Comparison of ENCODE assay signal across 8 cellular contexts in genomic region chrY:3002685-3003509, GRCh38.
DNase-seq lines count a peak whose midpoint lies in the region; ATAC-seq and TF ChIP-seq lines count a peak whose summit lies in the region.

No MANE protein-coding gene starts in this region.

- peak; percentile 46 for ATAC-seq in GM19035 (IDR thresholded peaks at IDR 0.05; ENCODE audit: unreplicated experiment)
- peak; percentile 40 for ATAC-seq in HG03521 (IDR thresholded peaks at IDR 0.05; ENCODE audit: unreplicated experiment)
- peak in 2 of 3 donors; percentile 46 to 69 for ATAC-seq in natural killer cell
- no peak for ATAC-seq in HG02870 (IDR thresholded peaks at IDR 0.05; ENCODE audit: unreplicated experiment)
- no peak for ATAC-seq in GM21717 (IDR thresholded peaks at IDR 0.05; ENCODE audit: unreplicated experiment)

- no peaks in the 10 kb centered on the region for H3K9me3 Mint-ChIP-seq in activated naive CD8-positive, alpha-beta T cell (ENCODE audit: low read depth)
- H3K9me3 Mint-ChIP-seq in natural killer cell (no peaks in the 10 kb centered on the region), chondrocyte (ENCODE audit: low read depth) (no peaks in the 10 kb centered on the region)

- no peaks in the 10 kb centered on the region for H3K9me3 ChIP-seq in esophagus squamous epithelium

- H3K4me1 Mint-ChIP-seq in activated naive CD8-positive, alpha-beta T cell (ENCODE audit: low read depth), result peaks cover 67% of the 10 kb centered on the region
- peaks cover 0 to 60% of the 10 kb centered on the region in 2 donors for H3K4me1 Mint-ChIP-seq in natural killer cell
- no peaks in the 10 kb centered on the region for H3K4me1 Mint-ChIP-seq in chondrocyte (ENCODE audit: low read depth)

- peak overlapping the region; percentile 93 for H3K27ac Mint-ChIP-seq in activated naive CD8-positive, alpha-beta T cell
- H3K27ac Mint-ChIP-seq in natural killer cell (peak overlapping the region in 1 of 2 donors; percentile 97), chondrocyte (ENCODE audit: unreplicated experiment) (no peak overlapping the region)

- no peak for TF ChIP-seq CTCF in natural killer cell (IDR thresholded peaks at IDR 0.05)
- TF ChIP-seq CTCF in esophagus squamous epithelium (IDR thresholded peaks at IDR 0.05), result no peak
- no peak for TF ChIP-seq CTCF in chondrocyte (IDR thresholded peaks at IDR 0.05)

- no peaks in the 10 kb centered on the region for H3K36me3 ChIP-seq in esophagus squamous epithelium

- H3K27me3 Mint-ChIP-seq in activated naive CD8-positive, alpha-beta T cell, result no peaks in the 10 kb centered on the region
- H3K27me3 Mint-ChIP-seq in natural killer cell (ENCODE audit: low read depth in 2 of 2), result no peaks in the 10 kb centered on the region
- H3K27me3 Mint-ChIP-seq in chondrocyte (ENCODE audit: low read depth), result no peaks in the 10 kb centered on the region

- peak; percentile 20 for DNase-seq in natural killer cell
- DNase-seq in esophagus squamous epithelium (lab: John Stamatoyannopoulos, UW), result no peak
- DNase-seq in chondrocyte (ENCODE audit: low spot score), result no peak

- 3% methylated on average over 6 of the region's 15 CpGs; no CpG with 5 or more reads in 1 of the 2 donors for WGBS in esophagus squamous epithelium, 2 donors

- peaks cover 0 to 71% (median 0%) of the 10 kb centered on the region in 3 donors for H3K4me1 ChIP-seq in esophagus squamous epithelium

- intact Hi-C loops in natural killer cell (cut with micrococcal nuclease) (no loop called here), esophagus squamous epithelium (cut with DNase I) (no loop called here)

- H3K27me3 ChIP-seq in esophagus squamous epithelium, result no peaks in the 10 kb centered on the region

- peak overlapping the region in 2 of 4 donors; percentile 84 to 91 for H3K27ac ChIP-seq in esophagus squamous epithelium

- H3K4me3 Mint-ChIP-seq in activated naive CD8-positive, alpha-beta T cell, result peak overlapping the region; percentile 90
- H3K4me3 Mint-ChIP-seq in natural killer cell (no peak overlapping the region), chondrocyte (ENCODE audit: unreplicated experiment) (no peak overlapping the region)

- H3K36me3 Mint-ChIP-seq in activated naive CD8-positive, alpha-beta T cell, result no peaks in the 10 kb centered on the region
- no peaks in the 10 kb centered on the region for H3K36me3 Mint-ChIP-seq in natural killer cell
- no peaks in the 10 kb centered on the region for H3K36me3 Mint-ChIP-seq in chondrocyte (ENCODE audit: low read depth)

- peak overlapping the region in 2 of 4 donors; percentile 39 to 53 for H3K4me3 ChIP-seq in esophagus squamous epithelium

- peak in 1 of 4 donors; percentile 28 for TF ChIP-seq POLR2A in esophagus squamous epithelium (IDR thresholded peaks at IDR 0.05)

Comparison
In these comparisons a context has a peak if more than half of its experiments do, and no peak if none do; other contexts are left out.
1. ATAC-seq: peak in GM19035 (single experiment), HG03521 (single experiment) and natural killer cell (2 of 3); none in HG02870 (single experiment) and GM21717 (single experiment).